In the genomic region with DNA sequence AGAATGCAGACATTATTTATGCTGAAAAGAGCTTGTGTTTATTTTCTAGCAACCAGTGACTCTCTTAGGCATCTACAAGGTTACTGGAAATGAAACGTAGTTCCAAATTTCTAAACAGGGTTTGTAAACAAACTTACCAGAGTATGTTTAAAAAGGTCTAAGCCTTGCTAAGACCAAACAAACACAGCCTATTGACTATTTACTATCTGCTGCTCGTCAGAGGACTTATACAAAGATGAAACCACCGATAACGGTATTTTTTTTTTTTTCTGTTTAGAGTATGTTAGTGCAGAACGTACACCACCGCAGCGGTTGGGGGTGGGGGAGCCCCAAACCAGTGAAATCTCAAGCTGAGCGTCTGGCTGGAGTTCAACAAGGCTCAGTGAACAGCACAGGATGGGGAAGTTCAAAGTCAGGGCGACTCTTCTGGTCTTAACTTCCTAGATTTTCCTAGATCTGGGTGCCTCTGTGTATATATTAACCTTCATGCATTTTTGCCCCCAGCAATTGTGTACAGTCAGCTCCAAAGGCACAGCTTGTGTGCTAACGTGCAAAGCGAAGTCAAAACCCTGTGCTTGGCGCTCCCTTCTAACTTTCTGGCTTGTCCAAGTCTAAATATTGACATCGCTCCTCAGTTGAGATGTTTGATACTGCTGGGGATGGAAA, we compare ENCODE assay signal across 8 cellular contexts. TPM values are rescaled to one million over a fixed set of nuclear protein-coding genes. Genes with fewer than 3 reads are reported as not detected.
DNase-seq lines count a peak whose midpoint lies in the region; ATAC-seq, FAIRE-seq and TF ChIP-seq lines count a peak whose summit lies in the region.

No MANE protein-coding gene starts in this region.

- FAIRE-seq in frontal cortex (lab: Jason Lieb, UNC): no peak

- DNase-seq in BE2C (no peak), head of caudate nucleus (peak; percentile 23 to 83 (median 62)), omental fat pad (ENCODE audit: low spot score) (peak; percentile 26), DMS79 (lab: John Stamatoyannopoulos, UW) (no peak), frontal cortex (ENCODE audit: low spot score in 2 of 2) (no peak)
- peak; percentile 27 to 31 for DNase-seq in activated T-cell treated with anti-CD3 and anti-CD28 coated beads, Interleukin-2, amount 50 U/mL, for 48 hours

- intact Hi-C loops in head of caudate nucleus (cut with DNase I): loop anchor here (10.0 kb wide), 1 partner anchor 128 kb away; no protein-coding TSS in a partner anchor

- no peaks in the 10 kb centered on the region for H3K27me3 ChIP-seq in BE2C

- TF ChIP-seq CTCF in BE2C (IDR thresholded peaks at IDR 0.05; ENCODE audit: low read depth, low read length) (no peak), omental fat pad (IDR thresholded peaks at IDR 0.05) (no peak)

- H3K9me3 ChIP-seq in BE2C: no peaks in the 10 kb centered on the region

- ATAC-seq in GM18873 (IDR thresholded peaks at IDR 0.05; ENCODE audit: low FRiP score, unreplicated experiment) (peak; percentile 56), HG03565 (IDR thresholded peaks at IDR 0.05; ENCODE audit: unreplicated experiment) (peak; percentile 56), omental fat pad (ENCODE audit: low FRiP score) (peak; percentile 15)

- H3K4me3 ChIP-seq in BE2C (ENCODE audit: low read depth, low read length): peak overlapping the region; percentile 84

- H3K36me3 ChIP-seq in BE2C: no peaks in the 10 kb centered on the region

- H3K4me1 ChIP-seq in BE2C: no peaks in the 10 kb centered on the region

RNA-seq across cellular contexts. Expression of a gene that starts 1.2 kb away (rescaled TPM):
- polyA plus RNA-seq in BE2C (2012; ENCODE audit: insufficient read depth, insufficient read length, low read depth): 3.6 TPM
- total RNA-seq in omental fat pad (10 to 100 TPM in 3 of 4 donors, 1 to 10 TPM in 1; 9.5 to 34.8 (median 16.9) TPM), frontal cortex (30.2 TPM)

Comparison
In these comparisons a context has a peak if more than half of its experiments do, and no peak if none do; other contexts are left out.
1. DNase-seq: peak in activated T-cell treated with anti-CD3 and anti-CD28 coated beads, Interleukin-2, amount 50 U/mL, for 48 hours (2 of 2), head of caudate nucleus (42 of 42) and omental fat pad (single experiment); none in BE2C (single experiment), DMS79 (single experiment) and frontal cortex (0 of 2).
2. Peak in every context shown above with its lines, with median percentiles within 50 percentile points of each other: ATAC-seq.